In the genomic region with DNA sequence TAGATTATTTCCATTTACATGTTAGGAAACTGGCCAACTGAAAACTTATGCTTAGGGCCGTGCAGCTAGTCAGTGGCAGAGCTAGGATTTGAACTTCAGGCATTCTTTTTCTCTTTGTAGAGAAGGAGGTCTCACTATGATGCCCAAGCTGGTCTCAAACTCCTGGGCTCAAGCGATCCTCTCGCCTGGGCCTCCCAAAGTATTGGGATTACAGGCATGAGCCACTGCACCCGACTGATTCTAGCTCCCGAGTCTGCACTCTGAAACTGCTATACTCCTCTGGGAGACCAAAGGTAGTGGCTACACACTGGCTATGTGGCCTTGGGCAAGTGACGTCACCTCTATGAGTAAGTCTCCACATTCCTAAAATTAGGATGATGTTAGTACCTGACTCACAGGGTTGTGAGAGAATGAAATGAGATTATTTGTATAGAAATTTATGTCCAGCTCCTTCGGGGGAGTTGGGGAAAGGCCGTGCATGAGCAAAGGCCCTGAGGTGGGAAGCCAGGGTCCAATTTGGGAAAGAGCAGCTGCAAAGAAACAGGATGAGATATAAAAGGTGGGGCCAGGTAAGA, we compare ENCODE assay signal across 1 cellular context.
TF ChIP-seq lines count a peak whose summit lies in the region.

No MANE protein-coding gene starts in this region.

TF ChIP-seq in HEK293, 187 proteins besides CTCF, POLR2A, EP300 and RAD21 (continued from another document and continues in another):
- TF ChIP-seq ZNF692 (tag by site-specific recombination; IDR thresholded peaks at IDR 0.05) (no peak), ZFP37 (tag by site-specific recombination; IDR thresholded peaks at IDR 0.05) (peak; percentile 55; the same call in 1 of the 2 replicates), KLF8 (tag by site-specific recombination; IDR thresholded peaks at IDR 0.05) (peak; percentile 36), ZNF24 (tag by site-specific recombination; IDR thresholded peaks at IDR 0.05) (no peak), ZIC2 (tag by site-specific recombination; IDR thresholded peaks at IDR 0.05) (no peak), ZBTB44 (tag by site-specific recombination; IDR thresholded peaks at IDR 0.05) (no peak), ZNF280C (tag by site-specific recombination; IDR thresholded peaks at IDR 0.05) (no peak), AEBP2 (tag by site-specific recombination; IDR thresholded peaks at IDR 0.05; ENCODE audit: borderline replicate concordance) (no peak), ZNF341 (tag by site-specific recombination; IDR thresholded peaks at IDR 0.05; ENCODE audit: low read depth) (no peak), REPIN1 (tag by site-specific recombination; IDR thresholded peaks at IDR 0.05; ENCODE audit: low read depth) (no peak), ZNF529 (tag by site-specific recombination; IDR thresholded peaks at IDR 0.05; ENCODE audit: insufficient replicate concordance) (no peak), ZNF514 (tag by site-specific recombination; IDR thresholded peaks at IDR 0.05) (no peak), PRDM10 (tag by site-specific recombination; IDR thresholded peaks at IDR 0.05) (no peak), SCRT2 (tag by site-specific recombination; IDR thresholded peaks at IDR 0.05) (no peak), SETDB1 (IDR thresholded peaks at IDR 0.05; ENCODE audit: insufficient read length, low read length) (no peak), ZNF624 (tag by site-specific recombination; IDR thresholded peaks at IDR 0.05) (no peak), ZNF623 (tag by site-specific recombination; IDR thresholded peaks at IDR 0.05) (peak; percentile 95), ZBTB48 (tag by site-specific recombination; IDR thresholded peaks at IDR 0.05) (no peak), ZNF596 (tag by site-specific recombination; IDR thresholded peaks at IDR 0.05) (no peak), ZNF155 (tag by site-specific recombination; IDR thresholded peaks at IDR 0.05) (no peak), ZNF571 (tag by site-specific recombination; IDR thresholded peaks at IDR 0.05) (no peak), ZNF600 (tag by site-specific recombination; IDR thresholded peaks at IDR 0.05) (no peak), TRIM28 (IDR thresholded peaks at IDR 0.05; ENCODE audit: borderline replicate concordance, low read length) (no peak), ZNF292 (tag by site-specific recombination; IDR thresholded peaks at IDR 0.05; ENCODE audit: borderline replicate concordance, low read depth) (no peak), ZNF394 (tag by site-specific recombination; IDR thresholded peaks at IDR 0.05; ENCODE audit: borderline replicate concordance) (0 out of 2 replicates have a peak, but pooled peaks have one; percentile 20), ZNF132 (tag by site-specific recombination; IDR thresholded peaks at IDR 0.05; ENCODE audit: borderline replicate concordance) (no peak), OSR2 (tag by site-specific recombination; IDR thresholded peaks at IDR 0.05) (peak; percentile 37; the same call in 1 of the 2 replicates), ZNF112 (tag by site-specific recombination; IDR thresholded peaks at IDR 0.05) (no peak), ZNF747 (tag by site-specific recombination; IDR thresholded peaks at IDR 0.05) (no peak)
- TF ChIP-seq, protein P1, sequence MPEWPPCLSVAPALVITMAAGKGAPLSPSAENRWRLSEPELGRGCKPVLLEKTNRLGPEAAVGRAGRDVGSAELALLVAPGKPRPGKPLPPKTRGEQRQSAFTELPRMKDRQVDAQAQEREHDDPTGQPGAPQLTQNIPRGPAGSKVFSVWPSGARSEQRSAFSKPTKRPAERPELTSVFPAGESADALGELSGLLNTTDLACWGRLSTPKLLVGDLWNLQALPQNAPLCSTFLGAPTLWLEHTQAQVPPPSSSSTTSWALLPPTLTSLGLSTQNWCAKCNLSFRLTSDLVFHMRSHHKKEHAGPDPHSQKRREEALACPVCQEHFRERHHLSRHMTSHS (tag by site-specific recombination; IDR thresholded peaks at IDR 0.05), result no peak
- TF ChIP-seq, protein P2, sequence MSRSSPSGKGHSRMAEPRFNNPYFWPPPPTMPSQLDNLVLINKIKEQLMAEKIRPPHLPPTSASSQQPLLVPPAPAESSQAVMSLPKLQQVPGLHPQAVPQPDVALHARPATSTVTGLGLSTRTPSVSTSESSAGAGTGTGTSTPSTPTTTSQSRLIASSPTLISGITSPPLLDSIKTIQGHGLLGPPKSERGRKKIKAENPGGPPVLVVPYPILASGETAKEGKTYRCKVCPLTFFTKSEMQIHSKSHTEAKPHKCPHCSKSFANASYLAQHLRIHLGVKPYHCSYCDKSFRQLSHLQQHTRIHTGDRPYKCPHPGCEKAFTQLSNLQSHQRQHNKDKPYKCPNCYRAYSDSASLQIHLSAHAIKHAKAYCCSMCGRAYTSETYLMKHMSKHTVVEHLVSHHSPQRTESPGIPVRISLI (tag by site-specific recombination; IDR thresholded peaks at IDR 0.05), result no peak
- TF ChIP-seq, protein P3, sequence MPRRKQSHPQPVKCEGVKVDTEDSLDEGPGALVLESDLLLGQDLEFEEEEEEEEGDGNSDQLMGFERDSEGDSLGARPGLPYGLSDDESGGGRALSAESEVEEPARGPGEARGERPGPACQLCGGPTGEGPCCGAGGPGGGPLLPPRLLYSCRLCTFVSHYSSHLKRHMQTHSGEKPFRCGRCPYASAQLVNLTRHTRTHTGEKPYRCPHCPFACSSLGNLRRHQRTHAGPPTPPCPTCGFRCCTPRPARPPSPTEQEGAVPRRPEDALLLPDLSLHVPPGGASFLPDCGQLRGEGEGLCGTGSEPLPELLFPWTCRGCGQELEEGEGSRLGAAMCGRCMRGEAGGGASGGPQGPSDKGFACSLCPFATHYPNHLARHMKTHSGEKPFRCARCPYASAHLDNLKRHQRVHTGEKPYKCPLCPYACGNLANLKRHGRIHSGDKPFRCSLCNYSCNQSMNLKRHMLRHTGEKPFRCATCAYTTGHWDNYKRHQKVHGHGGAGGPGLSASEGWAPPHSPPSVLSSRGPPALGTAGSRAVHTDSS (tag by site-specific recombination; IDR thresholded peaks at IDR 0.05), result no peak
- TF ChIP-seq, protein P4, sequence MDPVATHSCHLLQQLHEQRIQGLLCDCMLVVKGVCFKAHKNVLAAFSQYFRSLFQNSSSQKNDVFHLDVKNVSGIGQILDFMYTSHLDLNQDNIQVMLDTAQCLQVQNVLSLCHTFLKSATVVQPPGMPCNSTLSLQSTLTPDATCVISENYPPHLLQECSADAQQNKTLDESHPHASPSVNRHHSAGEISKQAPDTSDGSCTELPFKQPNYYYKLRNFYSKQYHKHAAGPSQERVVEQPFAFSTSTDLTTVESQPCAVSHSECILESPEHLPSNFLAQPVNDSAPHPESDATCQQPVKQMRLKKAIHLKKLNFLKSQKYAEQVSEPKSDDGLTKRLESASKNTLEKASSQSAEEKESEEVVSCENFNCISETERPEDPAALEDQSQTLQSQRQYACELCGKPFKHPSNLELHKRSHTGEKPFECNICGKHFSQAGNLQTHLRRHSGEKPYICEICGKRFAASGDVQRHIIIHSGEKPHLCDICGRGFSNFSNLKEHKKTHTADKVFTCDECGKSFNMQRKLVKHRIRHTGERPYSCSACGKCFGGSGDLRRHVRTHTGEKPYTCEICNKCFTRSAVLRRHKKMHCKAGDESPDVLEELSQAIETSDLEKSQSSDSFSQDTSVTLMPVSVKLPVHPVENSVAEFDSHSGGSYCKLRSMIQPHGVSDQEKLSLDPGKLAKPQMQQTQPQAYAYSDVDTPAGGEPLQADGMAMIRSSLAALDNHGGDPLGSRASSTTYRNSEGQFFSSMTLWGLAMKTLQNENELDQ (tag by site-specific recombination; IDR thresholded peaks at IDR 0.05; ENCODE audit: low read depth), result no peak
- TF ChIP-seq, protein P5, sequence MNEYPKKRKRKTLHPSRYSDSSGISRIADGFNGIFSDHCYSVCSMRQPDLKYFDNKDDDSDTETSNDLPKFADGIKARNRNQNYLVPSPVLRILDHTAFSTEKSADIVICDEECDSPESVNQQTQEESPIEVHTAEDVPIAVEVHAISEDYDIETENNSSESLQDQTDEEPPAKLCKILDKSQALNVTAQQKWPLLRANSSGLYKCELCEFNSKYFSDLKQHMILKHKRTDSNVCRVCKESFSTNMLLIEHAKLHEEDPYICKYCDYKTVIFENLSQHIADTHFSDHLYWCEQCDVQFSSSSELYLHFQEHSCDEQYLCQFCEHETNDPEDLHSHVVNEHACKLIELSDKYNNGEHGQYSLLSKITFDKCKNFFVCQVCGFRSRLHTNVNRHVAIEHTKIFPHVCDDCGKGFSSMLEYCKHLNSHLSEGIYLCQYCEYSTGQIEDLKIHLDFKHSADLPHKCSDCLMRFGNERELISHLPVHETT (tag by site-specific recombination; IDR thresholded peaks at IDR 0.05), result peak; percentile 76; the same call in 1 of the 2 replicates
- TF ChIP-seq, protein P6, sequence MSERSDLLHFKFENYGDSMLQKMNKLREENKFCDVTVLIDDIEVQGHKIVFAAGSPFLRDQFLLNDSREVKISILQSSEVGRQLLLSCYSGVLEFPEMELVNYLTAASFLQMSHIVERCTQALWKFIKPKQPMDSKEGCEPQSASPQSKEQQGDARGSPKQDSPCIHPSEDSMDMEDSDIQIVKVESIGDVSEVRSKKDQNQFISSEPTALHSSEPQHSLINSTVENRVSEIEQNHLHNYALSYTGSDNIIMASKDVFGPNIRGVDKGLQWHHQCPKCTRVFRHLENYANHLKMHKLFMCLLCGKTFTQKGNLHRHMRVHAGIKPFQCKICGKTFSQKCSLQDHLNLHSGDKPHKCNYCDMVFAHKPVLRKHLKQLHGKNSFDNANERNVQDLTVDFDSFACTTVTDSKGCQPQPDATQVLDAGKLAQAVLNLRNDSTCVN (tag by site-specific recombination; optimal IDR thresholded peaks at IDR 0.05), result no peak
